In the genomic region with DNA sequence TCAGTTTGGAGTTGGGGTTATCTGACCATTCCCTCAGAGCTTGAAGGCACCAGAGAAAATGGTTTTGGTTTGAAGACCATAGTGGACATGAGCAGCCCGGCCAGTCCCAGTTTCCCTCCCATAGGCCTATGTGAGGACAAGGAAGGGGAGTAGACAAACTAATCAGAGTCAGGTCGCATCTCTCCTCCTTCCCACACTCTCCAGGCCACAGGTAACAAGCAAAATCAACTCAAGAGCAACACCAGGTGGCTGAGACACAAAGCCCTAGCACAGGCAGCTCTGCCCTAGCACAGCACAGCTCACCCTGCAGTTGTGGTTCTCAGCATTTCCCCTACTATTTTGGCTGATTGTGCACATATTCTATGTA, we compare ENCODE assay signal across 9 cellular contexts. TPM values are rescaled to one million over a fixed set of nuclear protein-coding genes. Genes with fewer than 3 reads are reported as not detected.
DNase-seq lines count a peak whose midpoint lies in the region; ATAC-seq and TF ChIP-seq lines count a peak whose summit lies in the region.
"Had no signal": no experiment of that assay in that cellular context is flagged by ENCODE, and none has a peak within 500 bp of the region (broad histone marks: within the 10 kb centered on the region; RNA-seq: fewer than 3 reads in every experiment).

No MANE protein-coding gene starts in this region.

- H3K36me3 ChIP-seq in ovary, result no peaks in the 10 kb centered on the region

- DNase-seq in T-helper 1 cell, result peak in 4 of 5 donors; percentile 55 to 86 (median 60)
- no peak for DNase-seq in SKM-1 (lab: John Stamatoyannopoulos, UW; ENCODE audit: unreplicated experiment)
- no peak for DNase-seq in NCI-H1930 (lab: John Stamatoyannopoulos, UW)
- no peak for DNase-seq in ovary
- no peak for DNase-seq in GDM1 (lab: John Stamatoyannopoulos, UW)

- no peaks in the 10 kb centered on the region for H3K27me3 ChIP-seq in ovary

- H3K9me3 ChIP-seq in ovary, result no peaks in the 10 kb centered on the region

- no peaks in the 10 kb centered on the region for H3K4me1 ChIP-seq in ovary (ENCODE audit: insufficient read depth)

- no peak overlapping the region for H3K27ac ChIP-seq in ovary

- intact Hi-C loops in ovary (cut with DNase I), result no loop called here

- TF ChIP-seq EP300 in ovary (IDR thresholded peaks at IDR 0.05), result no peak

- 44 to 72% (median 46%) methylated on average over 2 of the region's 2 CpGs for WGBS in ovary, 3 donors

- H3K4me3 ChIP-seq in ovary, result no peak overlapping the region

- ATAC-seq in GM18505 (IDR thresholded peaks at IDR 0.05; ENCODE audit: unreplicated experiment), result peak; percentile 33
- ATAC-seq in HG02759 (IDR thresholded peaks at IDR 0.05; ENCODE audit: unreplicated experiment), result peak; percentile 51
- ATAC-seq in esophagus mucosa, result peak; percentile 55

- TF ChIP-seq CTCF in ovary (IDR thresholded peaks at IDR 0.05), result no peak

- TF ChIP-seq POLR2A in GM18505 (IDR thresholded peaks at IDR 0.05; ENCODE audit: borderline replicate concordance, extremely low read depth, insufficient read depth, insufficient read length) (no peak), ovary (IDR thresholded peaks at IDR 0.05) (no peak)

RNA-seq across cellular contexts. Expression of a gene that starts 7.2 kb away (rescaled TPM):
- total RNA-seq in esophagus mucosa (58.3 TPM), ovary (10 to 100 TPM; 43.7 to 73.6 (median 50.0) TPM)
- 100 to 1,000 TPM in 1 of 2 donors, 10 to 100 TPM in 1; 86.2 to 182 TPM for polyA plus RNA-seq in ovary

RNA-seq across cellular contexts. Expression of a gene that starts 16.2 kb away (rescaled TPM):
- total RNA-seq in esophagus mucosa (2.6 TPM), ovary (10 to 100 TPM; 22.8 to 49.1 (median 37.5) TPM)
- polyA plus RNA-seq in ovary, result 10 to 100 TPM in 1 of 2 donors, 1 to 10 TPM in 1; 8.3 to 46.2 TPM
- total RNA-seq: endothelial cell of umbilical vein had no signal
- polyA plus RNA-seq: endothelial cell of umbilical vein had no signal

Comparison
In these comparisons a context has a peak if more than half of its experiments do, and no peak if none do; other contexts are left out.
1. DNase-seq: peak in T-helper 1 cell (4 of 5); none in SKM-1 (single experiment), NCI-H1930 (0 of 2), ovary (0 of 5) and GDM1 (single experiment).
2. Peak in every context shown above with its lines, with median percentiles within 50 percentile points of each other: ATAC-seq.